Comparison of ENCODE assay signal across 9 cellular contexts in genomic region chr1:169680377-169681019, GRCh38. TPM values are rescaled to one million over a fixed set of nuclear protein-coding genes. Genes with fewer than 3 reads are reported as not detected.
DNase-seq lines count a peak whose midpoint lies in the region; ATAC-seq and TF ChIP-seq lines count a peak whose summit lies in the region.
"Had no signal": no experiment of that assay in that cellular context is flagged by ENCODE, and none has a peak within 500 bp of the region (broad histone marks: within the 10 kb centered on the region; RNA-seq: fewer than 3 reads in every experiment).

No MANE protein-coding gene starts in this region.

- H3K36me3 ChIP-seq in CD4-positive, alpha-beta memory T cell (ENCODE audit: insufficient read depth, low read length), result no peaks in the 10 kb centered on the region
- H3K36me3 ChIP-seq in Karpas-422 (ENCODE audit: insufficient read depth, low read length), result no peaks in the 10 kb centered on the region
- H3K36me3 ChIP-seq in trophoblast cell (ENCODE audit: control insufficient read depth in 1 of 2, insufficient read depth in 2 of 2, low read length in 2 of 2), result no peaks in the 10 kb centered on the region
- H3K36me3 ChIP-seq: upper lobe of right lung had no signal

- no peaks in the 10 kb centered on the region for H3K79me1 ChIP-seq in trophoblast cell (ENCODE audit: low read length)

- peaks cover 0 to 3% of the 10 kb centered on the region in 2 donors for H3K36me3 Mint-ChIP-seq in CD4-positive, alpha-beta memory T cell
- H3K36me3 Mint-ChIP-seq in activated naive CD8-positive, alpha-beta T cell treated with anti-CD3 and anti-CD28 coated beads, Interleukin-2, amount 10 ng/mL, durations not matched to agents 7 days and 5 days, result no peaks in the 10 kb centered on the region

- peak overlapping the region; percentile 12 to 78 (median 65) for H3K4me3 Mint-ChIP-seq in CD4-positive, alpha-beta memory T cell
- peak overlapping the region; percentile 37 for H3K4me3 Mint-ChIP-seq in activated naive CD8-positive, alpha-beta T cell treated with anti-CD3 and anti-CD28 coated beads, Interleukin-2, amount 10 ng/mL, durations not matched to agents 7 days and 5 days

- H4K91ac ChIP-seq in trophoblast cell (ENCODE audit: low read depth, low read length), result no peak overlapping the region

- intact Hi-C loops in CD4-positive, alpha-beta memory T cell (cut with micrococcal nuclease), result no loop called here

- no peak overlapping the region for H3K27ac ChIP-seq in CD4-positive, alpha-beta memory T cell (ENCODE audit: low read depth, low read length)
- H3K27ac ChIP-seq in Karpas-422 (ENCODE audit: low read length), result no peak overlapping the region
- H3K27ac ChIP-seq in trophoblast cell (ENCODE audit: low read depth, low read length), result no peak overlapping the region
- H3K27ac ChIP-seq: upper lobe of right lung had no signal

- no CpG with 5 or more reads among the region's 6 CpGs for WGBS in trophoblast cell (ENCODE audit: extremely low coverage, insufficient coverage, insufficient read length)

- H3K9me3 ChIP-seq in CD4-positive, alpha-beta memory T cell (ENCODE audit: control insufficient read depth in 1 of 2, low read length in 2 of 2), result no peaks in the 10 kb centered on the region
- H3K9me3 ChIP-seq in Karpas-422 (ENCODE audit: low read length) (no peaks in the 10 kb centered on the region), trophoblast cell (ENCODE audit: insufficient read depth, low read depth, low read length) (no peaks in the 10 kb centered on the region)
- H3K9me3 ChIP-seq: upper lobe of right lung had no signal

- POLR2A ChIA-PET in CD4-positive, alpha-beta memory T cell (lab: Charles Lee; ENCODE audit: partially characterized antibody), result interaction anchor here (0.6 to 11.4 kb wide), 5 partner anchors 10 to 78 kb away, joined by 3 to 128 read pairs (median 4); no protein-coding TSS in a partner anchor
- POLR2A ChIA-PET in activated naive CD8-positive, alpha-beta T cell treated with anti-CD3 and anti-CD28 coated beads, Interleukin-2, amount 10 ng/mL, durations not matched to agents 7 days and 5 days (lab: Charles Lee), result no interaction called here

- H3K9me3 Mint-ChIP-seq in CD4-positive, alpha-beta memory T cell, result no peaks in the 10 kb centered on the region
- no peaks in the 10 kb centered on the region for H3K9me3 Mint-ChIP-seq in activated naive CD8-positive, alpha-beta T cell treated with anti-CD3 and anti-CD28 coated beads, Interleukin-2, amount 10 ng/mL, durations not matched to agents 7 days and 5 days

- H3K4me3 ChIP-seq in CD4-positive, alpha-beta memory T cell (ENCODE audit: low read length in 2 of 2), result no peak overlapping the region
- H3K4me3 ChIP-seq in Karpas-422 (ENCODE audit: low read length) (no peak overlapping the region), trophoblast cell (ENCODE audit: low read depth, low read length) (no peak overlapping the region)
- H3K4me3 ChIP-seq: upper lobe of right lung had no signal

- H3K4ac ChIP-seq in trophoblast cell (ENCODE audit: low read depth, low read length), result no peak overlapping the region

- CTCF ChIA-PET in CD4-positive, alpha-beta memory T cell (lab: Charles Lee; ENCODE audit: partially characterized antibody), result interaction anchor here (1.0 to 2.9 kb wide), 6 partner anchors 12 to 1338 kb away, joined by 3 to 19 read pairs (median 5); partner anchors contain the start of gene F5

- H2BK120ac ChIP-seq in trophoblast cell (ENCODE audit: insufficient read depth, low read length, poor library complexity), result no peak overlapping the region

- peaks cover 43 to 61% (median 52%) of the 10 kb centered on the region in 4 donors for H3K4me1 Mint-ChIP-seq in CD4-positive, alpha-beta memory T cell
- peaks cover 32% of the 10 kb centered on the region for H3K4me1 Mint-ChIP-seq in activated naive CD8-positive, alpha-beta T cell treated with anti-CD3 and anti-CD28 coated beads, Interleukin-2, amount 10 ng/mL, durations not matched to agents 7 days and 5 days

- no peak overlapping the region for H3K9ac ChIP-seq in Karpas-422 (ENCODE audit: low read length)
- no peak overlapping the region for H3K9ac ChIP-seq in trophoblast cell (ENCODE audit: low read length)

- H3K4me2 ChIP-seq in Karpas-422 (ENCODE audit: low read depth, low read length, poor library complexity, severe bottlenecking) (no peak overlapping the region), trophoblast cell (ENCODE audit: low read length) (no peak overlapping the region)

- no peak overlapping the region for H3K18ac ChIP-seq in trophoblast cell (ENCODE audit: low read length)

- H4K20me1 ChIP-seq in Karpas-422 (ENCODE audit: insufficient read depth, low read depth, low read length), result no peaks in the 10 kb centered on the region

- H3K14ac ChIP-seq in trophoblast cell (ENCODE audit: low read length), result no peak overlapping the region

- H3K27me3 Mint-ChIP-seq in CD4-positive, alpha-beta memory T cell, result no peaks in the 10 kb centered on the region
- H3K27me3 Mint-ChIP-seq in activated naive CD8-positive, alpha-beta T cell treated with anti-CD3 and anti-CD28 coated beads, Interleukin-2, amount 10 ng/mL, durations not matched to agents 7 days and 5 days, result no peaks in the 10 kb centered on the region

- no peak overlapping the region for H4K12ac ChIP-seq in trophoblast cell (ENCODE audit: low read depth, low read length)

- H2AFZ ChIP-seq in Karpas-422 (ENCODE audit: low read length) (no peak overlapping the region), trophoblast cell (ENCODE audit: insufficient read depth, low read length, poor library complexity) (no peak overlapping the region)

- peak in 1 of 5 donors; percentile 53 for DNase-seq in CD4-positive, alpha-beta memory T cell
- no peak for DNase-seq in activated naive CD8-positive, alpha-beta T cell treated with anti-CD3 and anti-CD28 coated beads, Interleukin-2, amount 10 ng/mL, durations not matched to agents 7 days and 5 days
- no peak for DNase-seq in Karpas-422
- DNase-seq in NCI-H1694 (lab: John Stamatoyannopoulos, UW), result no peak
- DNase-seq in trophoblast cell, result no peak
- DNase-seq: upper lobe of right lung had no signal

- H3K27ac Mint-ChIP-seq in CD4-positive, alpha-beta memory T cell, result peak overlapping the region; percentile 22 to 90 (median 49)
- peak overlapping the region; percentile 73 for H3K27ac Mint-ChIP-seq in activated naive CD8-positive, alpha-beta T cell treated with anti-CD3 and anti-CD28 coated beads, Interleukin-2, amount 10 ng/mL, durations not matched to agents 7 days and 5 days

- H3K9me2 ChIP-seq in Karpas-422 (replicated peaks; ENCODE audit: insufficient read depth, low read length), result no peaks in the 10 kb centered on the region

- H3K79me2 ChIP-seq in Karpas-422 (ENCODE audit: low read length) (no peaks in the 10 kb centered on the region), trophoblast cell (ENCODE audit: control insufficient read depth, insufficient read depth, low read length, poor library complexity) (no peaks in the 10 kb centered on the region)

- H3K27me3 ChIP-seq in CD4-positive, alpha-beta memory T cell (ENCODE audit: insufficient read depth, low read length), result no peaks in the 10 kb centered on the region
- H3K27me3 ChIP-seq in Karpas-422 (ENCODE audit: low read length), result no peaks in the 10 kb centered on the region
- no peaks in the 10 kb centered on the region for H3K27me3 ChIP-seq in trophoblast cell (ENCODE audit: insufficient read depth, low read length)
- H3K27me3 ChIP-seq: upper lobe of right lung had no signal

- H2BK5ac ChIP-seq in trophoblast cell (ENCODE audit: low read depth, low read length, poor library complexity), result no peak overlapping the region

- ATAC-seq in GM19351 (IDR thresholded peaks at IDR 0.05; ENCODE audit: unreplicated experiment) (peak; percentile 65), HG03378 (IDR thresholded peaks at IDR 0.05; ENCODE audit: unreplicated experiment) (peak; percentile 62), SK-N-SH treated with all-trans-retinoic acid at 6 μM for 48 hours (no peak)
- ATAC-seq in activated naive CD8-positive, alpha-beta T cell treated with anti-CD3 and anti-CD28 coated beads, Interleukin-2, amount 10 ng/mL, durations not matched to agents 7 days and 5 days (ENCODE audit: low read depth), result peak; percentile 58
- ATAC-seq: upper lobe of right lung had no signal

- no peak overlapping the region for H3K23ac ChIP-seq in trophoblast cell (ENCODE audit: low read length)

- H2AK5ac ChIP-seq in trophoblast cell (ENCODE audit: low read length), result no peak overlapping the region

- H2BK12ac ChIP-seq in trophoblast cell (ENCODE audit: low read length), result no peak overlapping the region

- peaks cover 62% of the 10 kb centered on the region for H3K4me1 ChIP-seq in CD4-positive, alpha-beta memory T cell (ENCODE audit: insufficient read depth, low read length)
- no peaks in the 10 kb centered on the region for H3K4me1 ChIP-seq in Karpas-422 (ENCODE audit: low read length)
- peaks cover 0 to 2% of the 10 kb centered on the region in 2 experiments for H3K4me1 ChIP-seq in trophoblast cell (ENCODE audit: control insufficient read depth in 1 of 2, insufficient read depth in 2 of 2, low read length in 2 of 2)
- H3K4me1 ChIP-seq: upper lobe of right lung had no signal

- H4K8ac ChIP-seq in trophoblast cell (ENCODE audit: low read depth, low read length), result no peak overlapping the region

TF ChIP-seq in SK-N-SH treated with all-trans-retinoic acid at 6 μM for 48 hours, 23 proteins besides CTCF, POLR2A, EP300 and RAD21:
- no peak for TF ChIP-seq ESRRG (CRISPR knock-in tag; IDR thresholded peaks at IDR 0.05)

RNA-seq across cellular contexts. Expression of gene SELL, which starts 30.9 kb away (rescaled TPM):
- 100 to 1,000 TPM; 378 to 396 TPM for total RNA-seq in CD4-positive, alpha-beta memory T cell
- 1,000 to 10,000 TPM in 1 of 2 donors, 100 to 1,000 TPM in 1; 876 to 1,603 TPM for polyA plus RNA-seq in CD4-positive, alpha-beta memory T cell
- total RNA-seq in activated naive CD8-positive, alpha-beta T cell treated with anti-CD3 and anti-CD28 coated beads, Interleukin-2, amount 10 ng/mL, durations not matched to agents 7 days and 5 days, result 100 to 1,000 TPM; 130 to 135 TPM
- total RNA-seq in Karpas-422 (2014; rRNA removed; shearing (Covaris generic); ENCODE audit: low replicate concordance), result not detected in 2 replicates
- polyA plus RNA-seq in trophoblast cell (2013), result 1.1 and 1.2 TPM in 2 replicates

RNA-seq across cellular contexts. Expression of gene SELP, which starts 50.6 kb away (rescaled TPM):
- total RNA-seq in CD4-positive, alpha-beta memory T cell, result 1 to 10 TPM; 1.9 to 2.2 TPM
- 1 to 10 TPM in 1 of 2 donors, not detected in 1; 1.4 TPM for polyA plus RNA-seq in CD4-positive, alpha-beta memory T cell
- total RNA-seq in activated naive CD8-positive, alpha-beta T cell treated with anti-CD3 and anti-CD28 coated beads, Interleukin-2, amount 10 ng/mL, durations not matched to agents 7 days and 5 days, result under 1 TPM; 0.45 to 0.83 TPM
- not detected in 2 replicates for total RNA-seq in Karpas-422 (2014; rRNA removed; shearing (Covaris generic); ENCODE audit: low replicate concordance)
- 0.03 and 0.07 TPM in 2 replicates for polyA plus RNA-seq in trophoblast cell (2013)

RNA-seq across cellular contexts. Expression of gene SELE, which starts 53.4 kb away (rescaled TPM):
- total RNA-seq in CD4-positive, alpha-beta memory T cell, result not detected
- not detected for polyA plus RNA-seq in CD4-positive, alpha-beta memory T cell
- total RNA-seq in activated naive CD8-positive, alpha-beta T cell treated with anti-CD3 and anti-CD28 coated beads, Interleukin-2, amount 10 ng/mL, durations not matched to agents 7 days and 5 days, result not detected
- total RNA-seq in Karpas-422 (2014; rRNA removed; shearing (Covaris generic); ENCODE audit: low replicate concordance), result not detected in 2 replicates
- 0.03 and 0.04 TPM in 2 replicates for polyA plus RNA-seq in trophoblast cell (2013)

Comparison
In these comparisons a context has a peak if more than half of its experiments do, and no peak if none do; other contexts are left out.
1. RNA of gene SELL, which starts 30.9 kb away (total RNA-seq): 378 to 396 TPM in CD4-positive, alpha-beta memory T cell and 130 to 135 TPM in activated naive CD8-positive, alpha-beta T cell treated with anti-CD3 and anti-CD28 coated beads, Interleukin-2, amount 10 ng/mL, durations not matched to agents 7 days and 5 days; not detected in Karpas-422; every median in the first group is over 100 times any median in the second.